1 cellular context compared by ENCODE assay signal in the genomic region with DNA sequence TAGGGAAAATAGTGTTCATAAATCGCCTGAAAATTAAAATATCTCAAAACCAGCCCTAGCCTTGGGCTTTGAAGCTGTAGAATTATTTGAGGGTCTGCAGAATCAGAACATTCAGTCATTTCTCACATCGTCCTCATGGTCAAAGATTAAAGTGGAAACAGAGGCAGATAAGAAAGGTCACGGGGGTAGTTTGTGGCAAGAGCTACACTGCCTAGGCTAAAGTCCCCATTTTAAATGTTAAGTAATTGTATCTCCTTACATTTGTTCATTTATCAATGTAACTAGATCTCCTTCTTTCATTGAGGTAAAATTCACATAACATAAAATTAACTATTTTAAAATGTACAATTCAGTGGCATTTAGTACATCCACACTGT.
TF ChIP-seq lines count a peak whose summit lies in the region.

No MANE protein-coding gene starts in this region.

TF ChIP-seq in H1, 55 proteins besides CTCF, POLR2A, EP300 and RAD21:
- TF ChIP-seq JUND (IDR thresholded peaks at IDR 0.05; ENCODE audit: low read length): no peak
- no peak for TF ChIP-seq POLR2AphosphoS5 (IDR thresholded peaks at IDR 0.05; ENCODE audit: low read depth, low read length)
- TF ChIP-seq SAP30 (IDR thresholded peaks at IDR 0.05; ENCODE audit: insufficient read depth, insufficient replicate concordance, low read length): no peak
- TF ChIP-seq, protein P1, sequence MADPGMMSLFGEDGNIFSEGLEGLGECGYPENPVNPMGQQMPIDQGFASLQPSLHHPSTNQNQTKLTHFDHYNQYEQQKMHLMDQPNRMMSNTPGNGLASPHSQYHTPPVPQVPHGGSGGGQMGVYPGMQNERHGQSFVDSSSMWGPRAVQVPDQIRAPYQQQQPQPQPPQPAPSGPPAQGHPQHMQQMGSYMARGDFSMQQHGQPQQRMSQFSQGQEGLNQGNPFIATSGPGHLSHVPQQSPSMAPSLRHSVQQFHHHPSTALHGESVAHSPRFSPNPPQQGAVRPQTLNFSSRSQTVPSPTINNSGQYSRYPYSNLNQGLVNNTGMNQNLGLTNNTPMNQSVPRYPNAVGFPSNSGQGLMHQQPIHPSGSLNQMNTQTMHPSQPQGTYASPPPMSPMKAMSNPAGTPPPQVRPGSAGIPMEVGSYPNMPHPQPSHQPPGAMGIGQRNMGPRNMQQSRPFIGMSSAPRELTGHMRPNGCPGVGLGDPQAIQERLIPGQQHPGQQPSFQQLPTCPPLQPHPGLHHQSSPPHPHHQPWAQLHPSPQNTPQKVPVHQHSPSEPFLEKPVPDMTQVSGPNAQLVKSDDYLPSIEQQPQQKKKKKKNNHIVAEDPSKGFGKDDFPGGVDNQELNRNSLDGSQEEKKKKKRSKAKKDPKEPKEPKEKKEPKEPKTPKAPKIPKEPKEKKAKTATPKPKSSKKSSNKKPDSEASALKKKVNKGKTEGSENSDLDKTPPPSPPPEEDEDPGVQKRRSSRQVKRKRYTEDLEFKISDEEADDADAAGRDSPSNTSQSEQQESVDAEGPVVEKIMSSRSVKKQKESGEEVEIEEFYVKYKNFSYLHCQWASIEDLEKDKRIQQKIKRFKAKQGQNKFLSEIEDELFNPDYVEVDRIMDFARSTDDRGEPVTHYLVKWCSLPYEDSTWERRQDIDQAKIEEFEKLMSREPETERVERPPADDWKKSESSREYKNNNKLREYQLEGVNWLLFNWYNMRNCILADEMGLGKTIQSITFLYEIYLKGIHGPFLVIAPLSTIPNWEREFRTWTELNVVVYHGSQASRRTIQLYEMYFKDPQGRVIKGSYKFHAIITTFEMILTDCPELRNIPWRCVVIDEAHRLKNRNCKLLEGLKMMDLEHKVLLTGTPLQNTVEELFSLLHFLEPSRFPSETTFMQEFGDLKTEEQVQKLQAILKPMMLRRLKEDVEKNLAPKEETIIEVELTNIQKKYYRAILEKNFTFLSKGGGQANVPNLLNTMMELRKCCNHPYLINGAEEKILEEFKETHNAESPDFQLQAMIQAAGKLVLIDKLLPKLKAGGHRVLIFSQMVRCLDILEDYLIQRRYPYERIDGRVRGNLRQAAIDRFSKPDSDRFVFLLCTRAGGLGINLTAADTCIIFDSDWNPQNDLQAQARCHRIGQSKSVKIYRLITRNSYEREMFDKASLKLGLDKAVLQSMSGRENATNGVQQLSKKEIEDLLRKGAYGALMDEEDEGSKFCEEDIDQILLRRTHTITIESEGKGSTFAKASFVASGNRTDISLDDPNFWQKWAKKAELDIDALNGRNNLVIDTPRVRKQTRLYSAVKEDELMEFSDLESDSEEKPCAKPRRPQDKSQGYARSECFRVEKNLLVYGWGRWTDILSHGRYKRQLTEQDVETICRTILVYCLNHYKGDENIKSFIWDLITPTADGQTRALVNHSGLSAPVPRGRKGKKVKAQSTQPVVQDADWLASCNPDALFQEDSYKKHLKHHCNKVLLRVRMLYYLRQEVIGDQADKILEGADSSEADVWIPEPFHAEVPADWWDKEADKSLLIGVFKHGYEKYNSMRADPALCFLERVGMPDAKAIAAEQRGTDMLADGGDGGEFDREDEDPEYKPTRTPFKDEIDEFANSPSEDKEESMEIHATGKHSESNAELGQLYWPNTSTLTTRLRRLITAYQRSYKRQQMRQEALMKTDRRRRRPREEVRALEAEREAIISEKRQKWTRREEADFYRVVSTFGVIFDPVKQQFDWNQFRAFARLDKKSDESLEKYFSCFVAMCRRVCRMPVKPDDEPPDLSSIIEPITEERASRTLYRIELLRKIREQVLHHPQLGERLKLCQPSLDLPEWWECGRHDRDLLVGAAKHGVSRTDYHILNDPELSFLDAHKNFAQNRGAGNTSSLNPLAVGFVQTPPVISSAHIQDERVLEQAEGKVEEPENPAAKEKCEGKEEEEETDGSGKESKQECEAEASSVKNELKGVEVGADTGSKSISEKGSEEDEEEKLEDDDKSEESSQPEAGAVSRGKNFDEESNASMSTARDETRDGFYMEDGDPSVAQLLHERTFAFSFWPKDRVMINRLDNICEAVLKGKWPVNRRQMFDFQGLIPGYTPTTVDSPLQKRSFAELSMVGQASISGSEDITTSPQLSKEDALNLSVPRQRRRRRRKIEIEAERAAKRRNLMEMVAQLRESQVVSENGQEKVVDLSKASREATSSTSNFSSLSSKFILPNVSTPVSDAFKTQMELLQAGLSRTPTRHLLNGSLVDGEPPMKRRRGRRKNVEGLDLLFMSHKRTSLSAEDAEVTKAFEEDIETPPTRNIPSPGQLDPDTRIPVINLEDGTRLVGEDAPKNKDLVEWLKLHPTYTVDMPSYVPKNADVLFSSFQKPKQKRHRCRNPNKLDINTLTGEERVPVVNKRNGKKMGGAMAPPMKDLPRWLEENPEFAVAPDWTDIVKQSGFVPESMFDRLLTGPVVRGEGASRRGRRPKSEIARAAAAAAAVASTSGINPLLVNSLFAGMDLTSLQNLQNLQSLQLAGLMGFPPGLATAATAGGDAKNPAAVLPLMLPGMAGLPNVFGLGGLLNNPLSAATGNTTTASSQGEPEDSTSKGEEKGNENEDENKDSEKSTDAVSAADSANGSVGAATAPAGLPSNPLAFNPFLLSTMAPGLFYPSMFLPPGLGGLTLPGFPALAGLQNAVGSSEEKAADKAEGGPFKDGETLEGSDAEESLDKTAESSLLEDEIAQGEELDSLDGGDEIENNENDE (IDR thresholded peaks at IDR 0.05; ENCODE audit: insufficient replicate concordance, low read length): no peak
- TF ChIP-seq NANOG (IDR thresholded peaks at IDR 0.05; ENCODE audit: insufficient read depth, low read depth, low read length, poor library complexity, severe bottlenecking): no peak
- TF ChIP-seq SIN3A (conservative IDR thresholded peaks at IDR 0.05 in 1 of 2, IDR thresholded peaks at IDR 0.05 in 1 of 2; ENCODE audit: low read depth in 1 of 2, low read length in 2 of 2): no peak
- TF ChIP-seq PHF8 (conservative IDR thresholded peaks at IDR 0.05; ENCODE audit: low read depth, low read length): no peak
- TF ChIP-seq EZH2 (IDR thresholded peaks at IDR 0.05; ENCODE audit: low read depth, low read length, severe bottlenecking): no peak
- TF ChIP-seq, protein P2, sequence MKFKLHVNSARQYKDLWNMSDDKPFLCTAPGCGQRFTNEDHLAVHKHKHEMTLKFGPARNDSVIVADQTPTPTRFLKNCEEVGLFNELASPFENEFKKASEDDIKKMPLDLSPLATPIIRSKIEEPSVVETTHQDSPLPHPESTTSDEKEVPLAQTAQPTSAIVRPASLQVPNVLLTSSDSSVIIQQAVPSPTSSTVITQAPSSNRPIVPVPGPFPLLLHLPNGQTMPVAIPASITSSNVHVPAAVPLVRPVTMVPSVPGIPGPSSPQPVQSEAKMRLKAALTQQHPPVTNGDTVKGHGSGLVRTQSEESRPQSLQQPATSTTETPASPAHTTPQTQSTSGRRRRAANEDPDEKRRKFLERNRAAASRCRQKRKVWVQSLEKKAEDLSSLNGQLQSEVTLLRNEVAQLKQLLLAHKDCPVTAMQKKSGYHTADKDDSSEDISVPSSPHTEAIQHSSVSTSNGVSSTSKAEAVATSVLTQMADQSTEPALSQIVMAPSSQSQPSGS (IDR thresholded peaks at IDR 0.05; ENCODE audit: low read length): no peak
- no peak for TF ChIP-seq CHD1 (IDR thresholded peaks at IDR 0.05; ENCODE audit: low read depth, low read length)
- TF ChIP-seq GTF2F1 (IDR thresholded peaks at IDR 0.05; ENCODE audit: borderline replicate concordance, low read depth, low read length): no peak
- no peak for TF ChIP-seq BRCA1 (IDR thresholded peaks at IDR 0.05; ENCODE audit: low read depth, low read length)
- TF ChIP-seq, protein P3, sequence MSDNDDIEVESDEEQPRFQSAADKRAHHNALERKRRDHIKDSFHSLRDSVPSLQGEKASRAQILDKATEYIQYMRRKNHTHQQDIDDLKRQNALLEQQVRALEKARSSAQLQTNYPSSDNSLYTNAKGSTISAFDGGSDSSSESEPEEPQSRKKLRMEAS (IDR thresholded peaks at IDR 0.05): no peak
- TF ChIP-seq RBBP5 (IDR thresholded peaks at IDR 0.05; ENCODE audit: borderline replicate concordance, low read depth, low read length): no peak
- TF ChIP-seq ZNF274 (IDR thresholded peaks at IDR 0.05; ENCODE audit: borderline replicate concordance, extremely low read depth, low read length): no peak
TF ChIP-seq in H1: peak in this region for 0.
